ENCODE assay signal across 13 cellular contexts in genomic region chr9:83296123-83296522, GRCh38.
DNase-seq lines count a peak whose midpoint lies in the region; ATAC-seq, FAIRE-seq and TF ChIP-seq lines count a peak whose summit lies in the region.
"Had no signal": no experiment of that assay in that cellular context is flagged by ENCODE, and none has a peak within 500 bp of the region (broad histone marks: within the 10 kb centered on the region; RNA-seq: fewer than 3 reads in every experiment).

No MANE protein-coding gene starts in this region.

- H4K20me1 ChIP-seq in MM.1S (ENCODE audit: insufficient read depth, low read length): no peaks in the 10 kb centered on the region

- no peak for TF ChIP-seq RAD21 in A549 (conservative IDR thresholded peaks at IDR 0.05 in 1 of 2, IDR thresholded peaks at IDR 0.05 in 1 of 2)

- no peak for TF ChIP-seq CTCF in A549 (IDR thresholded peaks at IDR 0.05)
- no peak for TF ChIP-seq CTCF in MM.1S (IDR thresholded peaks at IDR 0.05; ENCODE audit: low read length)

- DNase-seq in A549 (ENCODE audit: low read depth in 1 of 2, low spot score in 1 of 2): no peak
- peak; percentile 18 for DNase-seq in MM.1S
- DNase-seq in anterior cingulate cortex (lab: John Stamatoyannopoulos, UW): no peak
- DNase-seq in RPMI8226: no peak
- no peak for DNase-seq in HCEC 1CT
- DNase-seq in HuH-7 (ENCODE audit: low spot score): no peak
- DNase-seq: activated CD4-positive, alpha-beta T cell treated with anti-CD3 and anti-CD28 coated beads for 4 hours; activated gamma-delta T cell; mesenchymal stem cell; NK-92 treated with Interleukin-12 subunit alpha and Interleukin-12 subunit beta, amount 100 ng/mL, for 24 hours had no signal

- no peak for ATAC-seq in A549
- ATAC-seq in GM18909 (IDR thresholded peaks at IDR 0.05; ENCODE audit: poor library complexity, unreplicated experiment): peak; percentile 76
- peak; percentile 60 for ATAC-seq in HG02763 (IDR thresholded peaks at IDR 0.05; ENCODE audit: unreplicated experiment)
- ATAC-seq: esophagus mucosa had no signal

- no peaks in the 10 kb centered on the region for H3K9me2 ChIP-seq in MM.1S (replicated peaks; ENCODE audit: insufficient read depth, low read length)

- FAIRE-seq in A549 (lab: Jason Lieb, UNC): no peak

- H3K27me3 ChIP-seq in MM.1S (replicated peaks; ENCODE audit: insufficient read depth, low read length): no peaks in the 10 kb centered on the region

- 43% methylated on average over 2 of the region's 2 CpGs for WGBS in A549 (ENCODE audit: missing lambda C conversion rate)

- no peaks in the 10 kb centered on the region for H3F3A ChIP-seq in MM.1S (ENCODE audit: insufficient read depth, low read length)

- no peaks in the 10 kb centered on the region for H3K9me3 ChIP-seq in A549
- no peaks in the 10 kb centered on the region for H3K9me3 ChIP-seq in MM.1S (replicated peaks; ENCODE audit: insufficient read depth, low read length)

- H3K4me2 ChIP-seq in A549 (no peak overlapping the region), MM.1S (ENCODE audit: low read depth, low read length) (no peak overlapping the region)

- H3K79me2 ChIP-seq in MM.1S (ENCODE audit: low read length): no peaks in the 10 kb centered on the region

- TF ChIP-seq POLR2A in A549 (IDR thresholded peaks at IDR 0.05; ENCODE audit: low read length): no peak

- H3K4me1 ChIP-seq in A549: peaks cover 18% of the 10 kb centered on the region
- no peaks in the 10 kb centered on the region for H3K4me1 ChIP-seq in MM.1S (ENCODE audit: low read length)

- no peak overlapping the region for H3K9ac ChIP-seq in MM.1S (ENCODE audit: low read length)

- no peaks in the 10 kb centered on the region for H3K36me3 ChIP-seq in MM.1S (replicated peaks; ENCODE audit: insufficient read depth, low read length)

- no peak for TF ChIP-seq EP300 in A549 (IDR thresholded peaks at IDR 0.05)

- H3K4me3 ChIP-seq in A549 (no peak overlapping the region), MM.1S (ENCODE audit: low read length) (no peak overlapping the region)

- CTCF ChIA-PET in A549 (lab: Yijun Ruan, JAX): interaction anchor here (1.2 kb wide), 1 partner anchor 690 kb away, joined by 3 read pairs; no protein-coding TSS in a partner anchor

- POLR2A ChIA-PET in A549 (lab: Yijun Ruan, JAX): no interaction called here

- H2AFZ ChIP-seq in MM.1S (ENCODE audit: low read length): no peak overlapping the region

- H3K27ac ChIP-seq in A549 (no peak overlapping the region), MM.1S (ENCODE audit: low read length) (no peak overlapping the region)

TF ChIP-seq in A549, 52 proteins besides CTCF, POLR2A, EP300 and RAD21:
- TF ChIP-seq REST (IDR thresholded peaks at IDR 0.05) (peak; percentile 70), CEBPB (IDR thresholded peaks at IDR 0.05) (no peak)

Comparison
In these comparisons a context has a peak if more than half of its experiments do, and no peak if none do; other contexts are left out.
1. ATAC-seq: peak in GM18909 (single experiment) and HG02763 (single experiment); none in A549 (0 of 2).